ENCODE assay signal across 1 cellular context in genomic region chr11:61904539-61905048, GRCh38.
A peak's percentile ranks its signal among the peaks of the same experiment; 100 is the strongest.
TF ChIP-seq lines count a peak whose summit lies in the region.

No MANE protein-coding gene starts in this region.

TF ChIP-seq in H1, 55 proteins besides CTCF, POLR2A, EP300 and RAD21:
- peak; percentile 31; the same call in 1 of the 2 replicates for TF ChIP-seq POLR2AphosphoS5 (IDR thresholded peaks at IDR 0.05; ENCODE audit: low read depth, low read length)
- no peak for TF ChIP-seq TBP (IDR thresholded peaks at IDR 0.05; ENCODE audit: low read depth, low read length)
- no peak for TF ChIP-seq SIN3A (conservative IDR thresholded peaks at IDR 0.05 in 1 of 2, IDR thresholded peaks at IDR 0.05 in 1 of 2; ENCODE audit: low read depth in 1 of 2, low read length in 2 of 2)
- 0 out of 2 replicates have a peak, but pooled peaks have one; percentile 33 for TF ChIP-seq TAF1 (IDR thresholded peaks at IDR 0.05; ENCODE audit: low read depth, low read length)
- 0 out of 2 replicates have a peak, but pooled peaks have one; percentile 22 for TF ChIP-seq SP1 (IDR thresholded peaks at IDR 0.05; ENCODE audit: low read depth, low read length)
- TF ChIP-seq SP2 (IDR thresholded peaks at IDR 0.05; ENCODE audit: low read length), result no peak
- TF ChIP-seq KDM4A (IDR thresholded peaks at IDR 0.05; ENCODE audit: low read depth, low read length, severe bottlenecking), result no peak
- no peak for TF ChIP-seq USF2 (IDR thresholded peaks at IDR 0.05; ENCODE audit: low read length)
- TF ChIP-seq NRF1 (IDR thresholded peaks at IDR 0.05; ENCODE audit: low read depth, low read length), result no peak
